In the genomic region with DNA sequence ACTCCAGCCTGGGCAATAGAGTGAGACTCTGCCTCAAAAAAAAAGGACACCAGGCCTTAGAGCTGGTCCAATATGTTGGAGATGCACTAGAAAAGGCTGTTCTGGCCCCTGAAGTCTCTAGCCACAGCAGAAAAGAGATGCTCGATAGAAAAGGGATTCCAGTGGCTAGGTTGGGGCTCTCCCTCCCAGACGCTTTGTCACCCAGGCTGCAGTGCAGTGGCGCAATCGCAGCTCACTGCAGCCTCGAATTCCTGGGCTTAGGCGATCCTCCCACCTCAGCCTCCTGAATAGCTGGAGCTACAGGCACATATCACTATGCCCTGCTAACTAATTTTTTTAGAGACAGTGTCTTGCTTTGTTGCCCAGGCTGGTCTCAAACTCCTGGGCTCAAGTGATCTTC, we compare ENCODE assay signal across 1 cellular context.
TF ChIP-seq lines count a peak whose summit lies in the region.

No MANE protein-coding gene starts in this region.

TF ChIP-seq in HepG2, 621 proteins besides CTCF, POLR2A, EP300 and RAD21:
- TF ChIP-seq PPARG (CRISPR knock-in tag; conservative IDR thresholded peaks at IDR 0.05) (no peak), ZNF770 (CRISPR knock-in tag; IDR thresholded peaks at IDR 0.05) (peak; percentile 71; the same call in 1 of the 2 replicates)
TF ChIP-seq in HepG2: peak in this region for 1.
